29 cellular contexts compared by ENCODE assay signal in genomic region chr2:4588606-4589005, GRCh38.
"Had no signal": no experiment of that assay in that cellular context is flagged by ENCODE, and none has a peak within 500 bp of the region (broad histone marks: within the 10 kb centered on the region; RNA-seq: fewer than 3 reads in every experiment).

No MANE protein-coding gene starts in this region.

- H3K9ac ChIP-seq: parathyroid adenoma had no signal

- DNase-seq: activated CD4-positive, alpha-beta T cell treated with anti-CD3 and anti-CD28 coated beads for 36 hours; activated CD4-positive, alpha-beta T cell treated with anti-CD3 and anti-CD28 coated beads, Interleukin-2, amount 50 U/mL, for 4 hours; activated CD4-positive, CD25-positive, alpha-beta regulatory T cell; activated effector memory CD4-positive, alpha-beta T cell treated with Interleukin-2 at 50 U/mL for 16 hours; activated naive CD4-positive, alpha-beta T cell treated with anti-CD3 and anti-CD28 coated beads for 36 hours; activated naive CD8-positive, alpha-beta T cell treated with anti-CD3 and anti-CD28 coated beads for 36 hours; activated T-cell treated with anti-CD3 and anti-CD28 coated beads for 4 hours; adrenal gland; aorta; body of pancreas; cerebellar nuclear complex; cortex of kidney; effector memory CD8-positive, alpha-beta T cell; heart left ventricle; midbrain; naive thymus-derived CD4-positive, alpha-beta T cell; nucleus accumbens; psoas muscle; sigmoid colon; small intestine; stimulated activated CD4-positive, alpha-beta T cell treated with anti-CD3 and anti-CD28 coated beads, Interleukin-4, amount 100 ng/mL, for 24 hours; trophoblast cell; uterus had no signal

- H3K9me3 Mint-ChIP-seq: activated naive CD8-positive, alpha-beta T cell treated with anti-CD3 and anti-CD28 coated beads for 36 hours; stimulated activated naive CD8-positive, alpha-beta T cell treated with anti-CD3 and anti-CD28 coated beads, Interleukin-15, Interleukin-2, amounts not matched to agents 100 ng/mL and 50 ng/mL, for 24 hours had no signal

- H3K79me2 ChIP-seq: parathyroid adenoma had no signal

- H3K36me3 ChIP-seq: adrenal gland, cardiac muscle cell, heart left ventricle, sigmoid colon, thoracic aorta, uterus had no signal

- H3K4me3 ChIP-seq: adrenal gland, body of pancreas, cardiac muscle cell, heart left ventricle, psoas muscle, sigmoid colon, thoracic aorta, uterus had no signal

- H3K27me3 Mint-ChIP-seq: activated CD4-positive, alpha-beta T cell treated with anti-CD3 and anti-CD28 coated beads for 36 hours; activated naive CD8-positive, alpha-beta T cell treated with anti-CD3 and anti-CD28 coated beads for 36 hours; effector memory CD8-positive, alpha-beta T cell; naive thymus-derived CD4-positive, alpha-beta T cell; stimulated activated naive CD8-positive, alpha-beta T cell treated with anti-CD3 and anti-CD28 coated beads, Interleukin-15, Interleukin-2, amounts not matched to agents 100 ng/mL and 50 ng/mL, for 24 hours had no signal

- H3K36me3 Mint-ChIP-seq: activated naive CD8-positive, alpha-beta T cell treated with anti-CD3 and anti-CD28 coated beads for 36 hours; naive thymus-derived CD4-positive, alpha-beta T cell; stimulated activated effector memory CD8-positive, alpha-beta T cell treated with anti-CD3 and anti-CD28 coated beads, Interleukin-12 subunit alpha, Interleukin-12 subunit beta, amount 100 ng/mL, for 72 hours had no signal

- H3K4me1 Mint-ChIP-seq: activated CD4-positive, alpha-beta T cell treated with anti-CD3 and anti-CD28 coated beads for 36 hours; activated naive CD8-positive, alpha-beta T cell treated with anti-CD3 and anti-CD28 coated beads for 36 hours; naive thymus-derived CD4-positive, alpha-beta T cell; stimulated activated effector memory CD8-positive, alpha-beta T cell treated with anti-CD3 and anti-CD28 coated beads, Interleukin-12 subunit alpha, Interleukin-12 subunit beta, amount 100 ng/mL, for 72 hours had no signal

- H3K4me3 Mint-ChIP-seq: activated CD4-positive, alpha-beta T cell treated with anti-CD3 and anti-CD28 coated beads for 36 hours; activated naive CD4-positive, alpha-beta T cell treated with anti-CD3 and anti-CD28 coated beads for 36 hours; activated naive CD8-positive, alpha-beta T cell treated with anti-CD3 and anti-CD28 coated beads for 36 hours; effector memory CD8-positive, alpha-beta T cell; naive thymus-derived CD4-positive, alpha-beta T cell; stimulated activated effector memory CD8-positive, alpha-beta T cell treated with anti-CD3 and anti-CD28 coated beads, Interleukin-12 subunit alpha, Interleukin-12 subunit beta, amount 100 ng/mL, for 72 hours; stimulated activated naive CD8-positive, alpha-beta T cell treated with anti-CD3 and anti-CD28 coated beads, Interleukin-15, Interleukin-2, amounts not matched to agents 100 ng/mL and 50 ng/mL, for 24 hours; T-helper 2 cell treated with Interferon-gamma antibody and Interleukin-4, amounts not matched to agents 5 μg/mL and 100 μg/mL, for 36 hours had no signal

- H3K27ac ChIP-seq: adrenal gland, body of pancreas, cardiac muscle cell, heart left ventricle, parathyroid adenoma, psoas muscle, sigmoid colon, thoracic aorta, uterus had no signal

- H3K27me3 ChIP-seq: adrenal gland, body of pancreas, cardiac muscle cell, heart left ventricle, sigmoid colon, uterus had no signal

- H3K27ac Mint-ChIP-seq: activated CD4-positive, alpha-beta T cell treated with anti-CD3 and anti-CD28 coated beads for 36 hours; activated naive CD4-positive, alpha-beta T cell treated with anti-CD3 and anti-CD28 coated beads for 36 hours; activated naive CD8-positive, alpha-beta T cell treated with anti-CD3 and anti-CD28 coated beads for 36 hours; effector memory CD8-positive, alpha-beta T cell; naive thymus-derived CD4-positive, alpha-beta T cell; stimulated activated effector memory CD8-positive, alpha-beta T cell treated with anti-CD3 and anti-CD28 coated beads, Interleukin-12 subunit alpha, Interleukin-12 subunit beta, amount 100 ng/mL, for 72 hours; stimulated activated naive CD8-positive, alpha-beta T cell treated with anti-CD3 and anti-CD28 coated beads, Interleukin-15, Interleukin-2, amounts not matched to agents 100 ng/mL and 50 ng/mL, for 24 hours; T-helper 2 cell treated with Interferon-gamma antibody and Interleukin-4, amounts not matched to agents 5 μg/mL and 100 μg/mL, for 36 hours had no signal

- H3K4me1 ChIP-seq: adrenal gland, body of pancreas, heart left ventricle, parathyroid adenoma, psoas muscle, sigmoid colon, uterus had no signal

- ATAC-seq: activated CD4-positive, alpha-beta T cell treated with anti-CD3 and anti-CD28 coated beads for 36 hours; body of pancreas; effector memory CD8-positive, alpha-beta T cell; heart left ventricle; naive thymus-derived CD4-positive, alpha-beta T cell; psoas muscle; stimulated activated effector memory CD8-positive, alpha-beta T cell treated with anti-CD3 and anti-CD28 coated beads, Interleukin-12 subunit alpha, Interleukin-12 subunit beta, amount 100 ng/mL, for 72 hours had no signal

- H3K9me3 ChIP-seq: adrenal gland, body of pancreas, heart left ventricle, psoas muscle, thoracic aorta, uterus had no signal
